In genomic region chr4:45147866-45148265, GRCh38 we compare ENCODE assay signal across 14 cellular contexts.
"Had no signal": no experiment of that assay in that cellular context is flagged by ENCODE, and none has a peak within 500 bp of the region (broad histone marks: within the 10 kb centered on the region; RNA-seq: fewer than 3 reads in every experiment).

No MANE protein-coding gene starts in this region.

- DNase-seq: activated CD4-positive, alpha-beta T cell treated with anti-CD3 and anti-CD28 coated beads, Interleukin-2, amount 10 ng/mL, durations not matched to agents 7 days and 5 days; activated CD4-positive, CD25-positive, alpha-beta regulatory T cell; activated naive CD8-positive, alpha-beta T cell treated with anti-CD3 and anti-CD28 coated beads, Interleukin-2, amount 10 ng/mL, durations not matched to agents 7 days and 5 days; anterior cingulate cortex; central memory CD4-positive, alpha-beta T cell; effector CD8-positive, alpha-beta T cell; heart left ventricle; immature natural killer cell; natural killer cell; testis; upper lobe of left lung had no signal

- H3K4me3 ChIP-seq: heart left ventricle, right atrium auricular region, smooth muscle cell, testis, upper lobe of left lung had no signal

- H3K27me3 ChIP-seq: heart left ventricle, neutrophil, right atrium auricular region, testis, upper lobe of left lung had no signal

- H3K27ac ChIP-seq: heart left ventricle, neutrophil, right atrium auricular region, testis, upper lobe of left lung had no signal

- ATAC-seq: heart left ventricle, natural killer cell had no signal

- H3K9me3 ChIP-seq: heart left ventricle, neutrophil, right atrium auricular region, testis, upper lobe of left lung had no signal

- H3K36me3 ChIP-seq: heart left ventricle, neutrophil, right atrium auricular region, upper lobe of left lung had no signal

- H3K4me1 ChIP-seq: heart left ventricle, right atrium auricular region, testis, upper lobe of left lung had no signal

- H3K4me2 ChIP-seq: smooth muscle cell had no signal
